Comparison of ENCODE assay signal across 9 cellular contexts in the genomic region with DNA sequence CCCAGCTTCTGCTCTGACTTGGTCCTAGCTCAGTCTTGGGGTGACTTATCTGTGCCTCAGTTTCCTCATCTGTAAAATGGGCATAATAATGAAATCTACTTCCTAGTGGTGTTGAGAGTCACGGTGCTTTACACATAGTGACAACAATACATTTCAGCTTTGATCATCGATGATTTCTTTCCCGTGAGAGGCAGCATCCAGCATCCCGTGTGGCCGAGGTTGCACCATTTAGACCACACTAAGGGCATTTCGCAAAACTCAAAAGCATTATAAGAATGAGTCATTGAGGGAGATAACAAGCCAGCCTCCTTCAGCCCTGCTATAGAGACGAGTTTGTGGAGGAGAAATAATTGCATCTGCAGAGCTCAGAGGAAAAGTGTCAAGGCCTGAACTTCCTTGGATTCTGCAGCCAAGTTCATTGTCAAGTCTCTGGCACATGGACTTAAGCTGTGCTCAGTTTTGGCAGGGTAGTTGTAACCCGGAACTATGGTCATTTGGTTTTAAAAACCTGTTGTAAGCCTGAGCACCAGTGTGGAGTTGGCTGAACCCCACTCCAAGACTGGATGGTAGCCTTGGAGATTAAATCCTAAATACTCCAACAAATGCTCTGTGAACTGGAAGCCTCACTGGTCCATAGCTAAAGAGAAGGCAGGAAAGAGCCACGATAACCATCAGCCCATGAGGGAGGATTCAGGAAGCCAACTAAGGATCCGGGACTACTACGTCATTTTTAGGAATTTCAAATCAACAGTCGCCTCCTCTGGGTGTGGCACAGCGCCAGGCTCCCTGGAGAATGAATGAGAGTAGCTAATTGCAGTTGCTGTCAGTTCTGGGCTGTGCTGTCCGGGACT.
DNase-seq lines count a peak whose midpoint lies in the region; ATAC-seq, FAIRE-seq and TF ChIP-seq lines count a peak whose summit lies in the region.
"Had no signal": no experiment of that assay in that cellular context is flagged by ENCODE, and none has a peak within 500 bp of the region (broad histone marks: within the 10 kb centered on the region; RNA-seq: fewer than 3 reads in every experiment).

No MANE protein-coding gene starts in this region.

- no peak overlapping the region for H2AFZ ChIP-seq in K562 (ENCODE audit: low read depth, low read length)

- H3K4me3 ChIP-seq in K562 (no peak overlapping the region), tibial nerve (peak overlapping the region in 1 of 4 donors; percentile 12)

- peak overlapping the region in 1 of 2 experiments; percentile 12; a peak in 1 of 4 replicates for H3K9ac ChIP-seq in K562 (ENCODE audit: insufficient read depth in 1 of 2, low read depth in 2 of 2, low read length in 2 of 2)

- intact Hi-C loops in K562 (cut with micrococcal nuclease), result no loop called here

- peaks cover 0 to 6% of the 10 kb centered on the region in 2 experiments; a peak in 2 of 5 replicates for H3K27me3 ChIP-seq in K562 (ENCODE audit: control insufficient read depth in 2 of 2, insufficient read depth in 2 of 2, low read length in 2 of 2)
- H3K27me3 ChIP-seq in tibial nerve, result no peaks in the 10 kb centered on the region

- H3K36me3 ChIP-seq in K562 (ENCODE audit: control insufficient read depth, insufficient read depth, low read length), result no peaks in the 10 kb centered on the region
- H3K36me3 ChIP-seq in tibial nerve, result no peaks in the 10 kb centered on the region

- no peaks in the 10 kb centered on the region for H3K36me3 Mint-ChIP-seq in activated T-cell treated with anti-CD3 and anti-CD28 coated beads, Interleukin-2, amount 50 U/mL, for 24 hours (ENCODE audit: low read depth)

- no peaks in the 10 kb centered on the region for H3K4me1 Mint-ChIP-seq in activated T-cell treated with anti-CD3 and anti-CD28 coated beads, Interleukin-2, amount 50 U/mL, for 24 hours (ENCODE audit: low read depth)
- H3K4me1 Mint-ChIP-seq: CD4-positive, CD25-positive, alpha-beta regulatory T cell had no signal

- H3K27ac Mint-ChIP-seq in activated T-cell treated with anti-CD3 and anti-CD28 coated beads, Interleukin-2, amount 50 U/mL, for 24 hours, result no peak overlapping the region
- H3K27ac Mint-ChIP-seq: CD4-positive, CD25-positive, alpha-beta regulatory T cell had no signal

- H3K9me3 ChIP-seq in K562 (replicated peaks; ENCODE audit: control insufficient read depth, insufficient read depth, low read depth, low read length) (0 out of 2 replicates have a peak, but pooled peaks cover 3% of the 10 kb centered on the region), tibial nerve (peaks cover 0 to 7% (median 0%) of the 10 kb centered on the region in 4 donors)

- no peak for FAIRE-seq in K562 (lab: Jason Lieb, UNC)
- no peak for FAIRE-seq in GM12891 (lab: Jason Lieb, UNC)

- no peaks in the 10 kb centered on the region for H3K27me3 Mint-ChIP-seq in activated T-cell treated with anti-CD3 and anti-CD28 coated beads, Interleukin-2, amount 50 U/mL, for 24 hours

- H4K20me1 ChIP-seq in K562 (replicated peaks; ENCODE audit: control insufficient read depth, insufficient read depth, low read length), result no peaks in the 10 kb centered on the region

- peak overlapping the region; percentile 7; the same call in 1 of the 2 replicates for H3K4me2 ChIP-seq in K562 (ENCODE audit: insufficient read depth, low read length)

- BruUV-seq in K562 (replicated peaks; lab: Mats Ljungman, UMichigan), result no TSS peak

- H3K9me3 Mint-ChIP-seq in activated T-cell treated with anti-CD3 and anti-CD28 coated beads, Interleukin-2, amount 50 U/mL, for 24 hours, result no peaks in the 10 kb centered on the region

- CTCF ChIA-PET in K562 (lab: Yijun Ruan, JAX; ENCODE audit: low intra/inter-chr PET ratio), result no interaction called here

- no peak for TF ChIP-seq EP300 in K562 (IDR thresholded peaks at IDR 0.05; ENCODE audit: low read length)
- TF ChIP-seq EP300 in tibial nerve (IDR thresholded peaks at IDR 0.05), result peak; percentile 46 to 75

- 7% methylated on average over 14 of the region's 14 CpGs for WGBS in K562 (ENCODE audit: insufficient coverage, low coverage, missing lambda C conversion rate)
- WGBS in tibial nerve, 2 donors, result 37 to 43% methylated on average over 14 of the region's 14 CpGs

- TF ChIP-seq POLR2A in K562 (conservative IDR thresholded peaks at IDR 0.05), result no peak
- no peak for TF ChIP-seq POLR2A in tibial nerve (IDR thresholded peaks at IDR 0.05)
- no peak for TF ChIP-seq POLR2A in GM12891 (IDR thresholded peaks at IDR 0.05; ENCODE audit: low read depth, low read length)

- H3K9me1 ChIP-seq in K562 (ENCODE audit: control insufficient read depth, insufficient read depth, low read length), result no peaks in the 10 kb centered on the region

- peaks cover 11 to 22% of the 10 kb centered on the region in 2 experiments; a peak in 4 of 5 replicates for H3K4me1 ChIP-seq in K562 (replicated peaks in 1 of 2; ENCODE audit: control insufficient read depth in 2 of 2, insufficient read depth in 2 of 2, low read length in 2 of 2)
- H3K4me1 ChIP-seq in tibial nerve, result peaks cover 0 to 51% (median 3%) of the 10 kb centered on the region in 4 donors

- in situ Hi-C loops in K562 (cut with MboI), result no loop called here

- peak; percentile 98 for DNase-seq in A172 (ENCODE audit: low spot score)
- DNase-seq in MV-4-11 (lab: John Stamatoyannopoulos, UW), result peak; percentile 86
- DNase-seq in K562 (ENCODE audit: extremely low read depth in 1 of 4, low spot score in 3 of 4), result peak in 1 of 4 experiments; percentile 24
- peak; percentile 69 for DNase-seq in kidney glomerular epithelial cell (lab: John Stamatoyannopoulos, UW)
- DNase-seq in tibial nerve (ENCODE audit: low spot score in 2 of 2), result peak; percentile 87 to 88
- DNase-seq in activated T-cell treated with anti-CD3 and anti-CD28 coated beads, Interleukin-2, amount 50 U/mL, for 24 hours, result no peak
- DNase-seq in GM12891 (ENCODE audit: insufficient read length, low spot score), result no peak
- DNase-seq: CD4-positive, CD25-positive, alpha-beta regulatory T cell had no signal

- TF ChIP-seq RAD21 in K562 (CRISPR knock-in tag; conservative IDR thresholded peaks at IDR 0.05 in 1 of 2, IDR thresholded peaks at IDR 0.05 in 1 of 2), result no peak

- H3K4me3 Mint-ChIP-seq in activated T-cell treated with anti-CD3 and anti-CD28 coated beads, Interleukin-2, amount 50 U/mL, for 24 hours, result no peak overlapping the region
- H3K4me3 Mint-ChIP-seq: CD4-positive, CD25-positive, alpha-beta regulatory T cell had no signal

- TF ChIP-seq CTCF in K562 (IDR thresholded peaks at IDR 0.05 in 2 of 3, conservative IDR thresholded peaks at IDR 0.05 in 1 of 3; ENCODE audit: insufficient read depth in 2 of 3, low read depth in 1 of 3, low read length in 3 of 3), result no peak
- no peak for TF ChIP-seq CTCF in tibial nerve (IDR thresholded peaks at IDR 0.05)

- H3K27ac ChIP-seq in K562 (ENCODE audit: extremely low read depth, low read depth, low read length), result no peak overlapping the region
- peak overlapping the region in 3 of 4 donors; percentile 23 to 84 (median 61) for H3K27ac ChIP-seq in tibial nerve

- peak; percentile 15; the same call in 1 of the 3 replicates for ATAC-seq in K562
- ATAC-seq in GM21619 (IDR thresholded peaks at IDR 0.05; ENCODE audit: unreplicated experiment), result no peak

- POLR2A ChIA-PET in K562 (lab: Yijun Ruan, JAX), result interaction anchor here (0.5 to 1.5 kb wide), 6 partner anchors 9 to 91 kb away, joined by 3 to 5 read pairs (median 3); no protein-coding TSS in a partner anchor

- no peaks in the 10 kb centered on the region for H3K79me2 ChIP-seq in K562 (ENCODE audit: control insufficient read depth, insufficient read depth, low read length)

TF ChIP-seq in K562, 482 proteins besides CTCF, POLR2A, EP300 and RAD21 (continues in another document):
- 0 out of 2 replicates have a peak, but pooled peaks have one; percentile 21 for TF ChIP-seq ATF7 (IDR thresholded peaks at IDR 0.05)
- TF ChIP-seq HNRNPK (IDR thresholded peaks at IDR 0.05; ENCODE audit: low read depth, low read length, poor library complexity, severe bottlenecking), result no peak
- peak; percentile 70 for TF ChIP-seq ATF3 (IDR thresholded peaks at IDR 0.05)
- no peak for TF ChIP-seq ATF3 (CRISPR knock-in tag; conservative IDR thresholded peaks at IDR 0.05)
- TF ChIP-seq TCFL5 (CRISPR knock-in tag; conservative IDR thresholded peaks at IDR 0.05), result no peak
- TF ChIP-seq ZNF146 (CRISPR knock-in tag; IDR thresholded peaks at IDR 0.05; ENCODE audit: unreplicated experiment), result no peak
- no peak for TF ChIP-seq NCOA4 (IDR thresholded peaks at IDR 0.05; ENCODE audit: partially characterized antibody)
- no peak for TF ChIP-seq HDAC6 (IDR thresholded peaks at IDR 0.05; ENCODE audit: low read depth, low read length)
- peak in 1 of 2 experiments; percentile 82; a peak in 3 of 4 replicates for TF ChIP-seq RCOR1 (IDR thresholded peaks at IDR 0.05; ENCODE audit: borderline replicate concordance in 1 of 2, low read depth in 2 of 2, low read length in 2 of 2)

TF ChIP-seq in GM12891, 5 proteins besides CTCF, POLR2A, EP300 and RAD21:
- TF ChIP-seq POU2F2 (IDR thresholded peaks at IDR 0.05; ENCODE audit: low read depth, low read length) (no peak), PAX5 (IDR thresholded peaks at IDR 0.05; ENCODE audit: insufficient read depth, low read length, severe bottlenecking) (no peak), POLR2AphosphoS5 (IDR thresholded peaks at IDR 0.05; ENCODE audit: low read depth, low read length) (no peak), SPI1 (IDR thresholded peaks at IDR 0.05; ENCODE audit: low read depth, low read length) (no peak), TAF1 (IDR thresholded peaks at IDR 0.05; ENCODE audit: low read depth, low read length) (no peak)

Comparison
In these comparisons a context has a peak if more than half of its experiments do, and no peak if none do; other contexts are left out.
1. DNase-seq: peak in A172 (single experiment), MV-4-11 (single experiment), kidney glomerular epithelial cell (single experiment) and tibial nerve (2 of 2); none in activated T-cell treated with anti-CD3 and anti-CD28 coated beads, Interleukin-2, amount 50 U/mL, for 24 hours (single experiment) and GM12891 (single experiment).